Comparison of ENCODE assay signal across 8 cellular contexts in the genomic region with DNA sequence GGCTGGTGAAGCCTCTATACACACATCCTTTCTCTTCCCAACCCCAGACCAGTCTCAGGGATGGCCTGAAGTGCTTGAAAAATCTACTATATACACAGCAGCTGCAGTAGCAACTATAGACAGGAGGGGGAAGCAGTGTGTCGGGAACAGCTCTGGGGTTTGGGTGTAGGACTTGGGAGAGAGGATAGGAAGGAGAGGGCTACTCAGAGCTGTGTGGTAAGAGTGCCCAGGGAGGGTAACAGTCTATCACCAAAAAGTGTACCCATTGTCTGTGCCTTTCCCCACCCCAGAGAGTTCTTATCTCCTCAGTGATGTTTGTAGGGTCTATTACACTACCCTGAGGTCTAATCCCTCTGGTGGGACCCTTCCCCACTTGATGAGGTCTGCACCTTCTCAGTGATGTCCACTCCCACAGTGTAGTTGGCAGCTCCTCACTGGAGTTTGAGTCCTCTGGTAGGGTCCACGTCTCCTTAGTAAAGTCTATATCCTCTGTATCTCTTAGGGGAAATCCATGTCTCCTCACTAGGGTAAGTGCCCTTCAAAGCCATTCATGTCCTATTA. TPM values are rescaled to one million over a fixed set of nuclear protein-coding genes. Genes with fewer than 3 reads are reported as not detected.
DNase-seq lines count a peak whose midpoint lies in the region; ATAC-seq and TF ChIP-seq lines count a peak whose summit lies in the region.

No MANE protein-coding gene starts in this region.

- H3K79me2 ChIP-seq in Loucy (ENCODE audit: insufficient read depth, low read length) = peaks cover 13% of the 10 kb centered on the region; the same call in 1 of the 2 replicates

- peak overlapping the region; percentile 96 for H3K4me3 Mint-ChIP-seq in neural crest cell

- H3K4me1 Mint-ChIP-seq in neural crest cell = peaks cover 70% of the 10 kb centered on the region

- peaks cover 1% of the 10 kb centered on the region for H3K36me3 Mint-ChIP-seq in neural crest cell (ENCODE audit: low read depth)

- no peaks in the 10 kb centered on the region for H4K20me1 ChIP-seq in Loucy (ENCODE audit: insufficient read depth, low read length, poor library complexity, severe bottlenecking)

- H3K9me3 Mint-ChIP-seq in neural crest cell = peaks cover 3% of the 10 kb centered on the region

- peak overlapping the region; percentile 55 for H3K9ac ChIP-seq in Loucy (ENCODE audit: low read depth, low read length, poor library complexity, severe bottlenecking)

- H3K9me2 ChIP-seq in Loucy (replicated peaks; ENCODE audit: low read depth, low read length) = no peaks in the 10 kb centered on the region

- TF ChIP-seq CTCF in Loucy (conservative IDR thresholded peaks at IDR 0.05; ENCODE audit: low read length) (peak; percentile 94), foreskin fibroblast (IDR thresholded peaks at IDR 0.05; ENCODE audit: low read depth, low read length) (peak; percentile 91), neural crest cell (conservative IDR thresholded peaks at IDR 0.05) (peak; percentile 89), tibial artery (IDR thresholded peaks at IDR 0.05) (peak; percentile 93 to 95)

- H3F3A ChIP-seq in Loucy (ENCODE audit: low read depth) = no peaks in the 10 kb centered on the region

- H3K4me1 ChIP-seq in Loucy (ENCODE audit: insufficient read depth, low read length, poor library complexity, severe bottlenecking) (peaks cover 39% of the 10 kb centered on the region), tibial artery (peaks cover 0 to 49% (median 32%) of the 10 kb centered on the region in 4 donors)

- H3K27ac Mint-ChIP-seq in neural crest cell (ENCODE audit: unreplicated experiment) = no peak overlapping the region

- DNase-seq in DMS79 treated with DMSO at 0.1 percent for 48 hours (lab: John Stamatoyannopoulos, UW) = peak; percentile 61
- DNase-seq in activated effector memory CD4-positive, alpha-beta T cell treated with Interleukin-2 at 50 U/mL for 16 hours = peak; percentile 16
- DNase-seq in foreskin fibroblast = peak; percentile 80 to 93
- peak; percentile 75 for DNase-seq in neural crest cell (ENCODE audit: low read depth, low spot score)
- peak; percentile 89 to 90 for DNase-seq in tibial artery

- ATAC-seq in HG02884 (IDR thresholded peaks at IDR 0.05; ENCODE audit: unreplicated experiment) = no peak

- H3K9me3 ChIP-seq in Loucy (ENCODE audit: insufficient read depth, low read depth, low read length) (no peaks in the 10 kb centered on the region), tibial artery (no peaks in the 10 kb centered on the region)

- no peaks in the 10 kb centered on the region for H3K27me3 Mint-ChIP-seq in neural crest cell (ENCODE audit: low read depth)

- H2AFZ ChIP-seq in Loucy (ENCODE audit: low read length) = no peak overlapping the region

- no peak overlapping the region for H3K4me3 ChIP-seq in Loucy (ENCODE audit: low read length, poor library complexity, severe bottlenecking)
- H3K4me3 ChIP-seq in foreskin fibroblast (ENCODE audit: low read depth in 1 of 2, low read length in 2 of 2) = no peak overlapping the region
- no peak overlapping the region for H3K4me3 ChIP-seq in tibial artery

- intact Hi-C loops in tibial artery (cut with DNase I; ENCODE audit: low total_unique reads) = loop anchor here (5.0 kb wide), 1 partner anchor 218 kb away; a partner anchor contains a TSS

- peak overlapping the region; percentile 20 to 86 for H3K27ac ChIP-seq in tibial artery

- H3K36me3 ChIP-seq in Loucy (ENCODE audit: insufficient read depth, low read length) (no peaks in the 10 kb centered on the region), tibial artery (peaks cover 0 to 4% (median 0%) of the 10 kb centered on the region in 3 donors)

- H3K27me3 ChIP-seq in Loucy (ENCODE audit: insufficient read depth, low read length, poor library complexity, severe bottlenecking) = no peaks in the 10 kb centered on the region
- H3K27me3 ChIP-seq in tibial artery = no peaks in the 10 kb centered on the region

- H3K4me2 ChIP-seq in Loucy (ENCODE audit: low read depth, low read length, poor library complexity, severe bottlenecking) = no peak overlapping the region

TF ChIP-seq in PFSK-1, 5 proteins besides CTCF, POLR2A, EP300 and RAD21:
- TF ChIP-seq, protein P1, sequence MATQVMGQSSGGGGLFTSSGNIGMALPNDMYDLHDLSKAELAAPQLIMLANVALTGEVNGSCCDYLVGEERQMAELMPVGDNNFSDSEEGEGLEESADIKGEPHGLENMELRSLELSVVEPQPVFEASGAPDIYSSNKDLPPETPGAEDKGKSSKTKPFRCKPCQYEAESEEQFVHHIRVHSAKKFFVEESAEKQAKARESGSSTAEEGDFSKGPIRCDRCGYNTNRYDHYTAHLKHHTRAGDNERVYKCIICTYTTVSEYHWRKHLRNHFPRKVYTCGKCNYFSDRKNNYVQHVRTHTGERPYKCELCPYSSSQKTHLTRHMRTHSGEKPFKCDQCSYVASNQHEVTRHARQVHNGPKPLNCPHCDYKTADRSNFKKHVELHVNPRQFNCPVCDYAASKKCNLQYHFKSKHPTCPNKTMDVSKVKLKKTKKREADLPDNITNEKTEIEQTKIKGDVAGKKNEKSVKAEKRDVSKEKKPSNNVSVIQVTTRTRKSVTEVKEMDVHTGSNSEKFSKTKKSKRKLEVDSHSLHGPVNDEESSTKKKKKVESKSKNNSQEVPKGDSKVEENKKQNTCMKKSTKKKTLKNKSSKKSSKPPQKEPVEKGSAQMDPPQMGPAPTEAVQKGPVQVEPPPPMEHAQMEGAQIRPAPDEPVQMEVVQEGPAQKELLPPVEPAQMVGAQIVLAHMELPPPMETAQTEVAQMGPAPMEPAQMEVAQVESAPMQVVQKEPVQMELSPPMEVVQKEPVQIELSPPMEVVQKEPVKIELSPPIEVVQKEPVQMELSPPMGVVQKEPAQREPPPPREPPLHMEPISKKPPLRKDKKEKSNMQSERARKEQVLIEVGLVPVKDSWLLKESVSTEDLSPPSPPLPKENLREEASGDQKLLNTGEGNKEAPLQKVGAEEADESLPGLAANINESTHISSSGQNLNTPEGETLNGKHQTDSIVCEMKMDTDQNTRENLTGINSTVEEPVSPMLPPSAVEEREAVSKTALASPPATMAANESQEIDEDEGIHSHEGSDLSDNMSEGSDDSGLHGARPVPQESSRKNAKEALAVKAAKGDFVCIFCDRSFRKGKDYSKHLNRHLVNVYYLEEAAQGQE (IDR thresholded peaks at IDR 0.05; ENCODE audit: insufficient read depth in 1 of 2, low read depth in 2 of 2, low read length in 2 of 2) = no peak
- TF ChIP-seq POLR2AphosphoS5 (IDR thresholded peaks at IDR 0.05; ENCODE audit: low read depth, low read length) (no peak), FOXP2 (optimal IDR thresholded peaks at IDR 0.05; ENCODE audit: borderline replicate concordance, extremely low read depth, extremely low read length, insufficient read depth) (peak; percentile 17), SIN3A (IDR thresholded peaks at IDR 0.05; ENCODE audit: borderline replicate concordance, insufficient read depth, low read length) (no peak), TAF1 (IDR thresholded peaks at IDR 0.05; ENCODE audit: borderline replicate concordance, insufficient read depth, low read length) (no peak)

RNA-seq across cellular contexts. Expression of a gene that starts 1.5 kb away (rescaled TPM):
- polyA plus RNA-seq in PFSK-1 (2012; ENCODE audit: insufficient read length, low read depth) = 28.0 TPM
- total RNA-seq in neural crest cell = 64.1 and 67.7 TPM in 2 replicates

RNA-seq across cellular contexts. Expression of a gene that starts 2.2 kb away (rescaled TPM):
- 40.9 TPM for polyA plus RNA-seq in PFSK-1 (2012; ENCODE audit: insufficient read length, low read depth)
- 84.9 and 90.9 TPM in 2 replicates for total RNA-seq in neural crest cell

RNA-seq across cellular contexts. Expression of a gene that starts 48.7 kb away (rescaled TPM):
- polyA plus RNA-seq in PFSK-1 (2012; ENCODE audit: insufficient read length, low read depth) = 17.6 TPM
- total RNA-seq in neural crest cell = 76.0 and 79.5 TPM in 2 replicates

Comparison
In these comparisons a context has a peak if more than half of its experiments do, and no peak if none do; other contexts are left out.
1. DNase-seq: peak in every context shown above with its lines; median percentile 90 in tibial artery; 86 in foreskin fibroblast; 75 in neural crest cell; 61 in DMS79 treated with DMSO at 0.1 percent for 48 hours; 16 in activated effector memory CD4-positive, alpha-beta T cell treated with Interleukin-2 at 50 U/mL for 16 hours.